1 cellular context compared by ENCODE assay signal in genomic region chr12:645563-646071, GRCh38.
TF ChIP-seq lines count a peak whose summit lies in the region.

No MANE protein-coding gene starts in this region.

TF ChIP-seq in K562, 482 proteins besides CTCF, POLR2A, EP300 and RAD21 (continued from another document):
- TF ChIP-seq MGA (IDR thresholded peaks at IDR 0.05) (peak; percentile 49; the same call in 1 of the 2 replicates), CBFA2T3 (IDR thresholded peaks at IDR 0.05) (peak; percentile 29; the same call in 1 of the 2 replicates), SAFB (IDR thresholded peaks at IDR 0.05; ENCODE audit: borderline replicate concordance, low read depth, low read length) (no peak), CXXC5 (CRISPR knock-in tag; IDR thresholded peaks at IDR 0.05) (peak; percentile 53; the same call in 1 of the 2 replicates), EP400 (IDR thresholded peaks at IDR 0.05) (peak; percentile 58), HSF4 (CRISPR knock-in tag; IDR thresholded peaks at IDR 0.05; ENCODE audit: borderline replicate concordance) (no peak), RNF219 (CRISPR knock-in tag; IDR thresholded peaks at IDR 0.05) (no peak), MBD2 (IDR thresholded peaks at IDR 0.05; ENCODE audit: borderline replicate concordance, low read depth) (no peak), HDAC2 (IDR thresholded peaks at IDR 0.05) (0 out of 2 replicates have a peak, but pooled peaks have one; percentile 30), ZNF444 (CRISPR knock-in tag; IDR thresholded peaks at IDR 0.05) (no peak), TAF7 (tag; IDR thresholded peaks at IDR 0.05) (no peak), CHD4 (IDR thresholded peaks at IDR 0.05; ENCODE audit: insufficient read depth, insufficient replicate concordance, low read depth, low read length, poor library complexity, severe bottlenecking) (no peak), HNRNPLL (IDR thresholded peaks at IDR 0.05; ENCODE audit: low read depth, low read length, poor library complexity, severe bottlenecking) (no peak)
